ENCODE assay signal across 9 cellular contexts in the genomic region with DNA sequence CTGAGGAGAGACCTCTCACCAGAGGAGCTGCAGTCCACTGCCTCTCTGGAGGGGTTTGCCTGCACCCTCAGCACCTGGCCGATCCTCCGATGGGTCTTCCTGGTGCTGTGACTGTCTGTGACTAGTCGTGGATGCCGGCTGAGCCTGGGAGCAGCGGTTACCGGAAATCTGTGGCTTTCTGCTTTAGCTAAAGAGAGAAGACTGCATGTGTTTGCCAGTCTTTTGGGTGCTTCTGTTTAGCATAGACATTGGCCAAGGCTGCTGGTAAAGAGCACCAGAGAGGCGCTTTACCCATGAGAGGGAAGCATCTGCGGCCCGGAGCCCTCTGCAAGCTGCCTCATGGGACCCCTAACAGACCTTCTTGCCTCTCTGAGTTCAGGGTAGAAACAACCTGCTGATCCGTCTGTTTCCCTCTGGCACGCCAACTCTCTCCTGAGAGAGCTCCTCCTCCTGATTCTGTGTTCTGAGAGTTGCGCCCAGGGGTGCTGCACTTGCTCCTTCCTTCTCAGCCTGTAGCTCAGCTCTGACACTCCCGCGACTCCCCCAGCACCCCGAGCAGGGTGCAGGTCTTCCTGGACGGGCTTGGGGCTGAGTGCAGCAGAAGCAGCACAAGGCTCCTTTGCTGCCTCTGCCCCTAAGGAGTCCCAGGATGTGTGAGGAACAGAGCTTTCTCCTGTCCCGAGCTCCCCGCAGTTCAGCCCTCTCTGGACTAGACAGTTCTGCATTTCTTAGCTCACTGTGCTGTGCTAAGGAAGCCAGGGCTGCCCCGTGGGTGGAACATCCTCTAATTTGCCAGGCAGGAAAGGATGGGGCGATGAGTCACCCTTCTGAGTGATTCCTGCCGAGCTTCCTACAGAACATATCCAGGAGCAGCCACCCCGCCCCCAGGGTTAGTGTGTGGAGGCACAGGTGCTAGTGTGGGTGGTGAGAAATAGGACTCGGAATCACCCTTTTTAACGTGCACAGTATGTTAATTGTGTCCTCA.
DNase-seq lines count a peak whose midpoint lies in the region; ATAC-seq and TF ChIP-seq lines count a peak whose summit lies in the region.
"Had no signal": no experiment of that assay in that cellular context is flagged by ENCODE, and none has a peak within 500 bp of the region (broad histone marks: within the 10 kb centered on the region; RNA-seq: fewer than 3 reads in every experiment).

No MANE protein-coding gene starts in this region.

- H3K9ac ChIP-seq in MM.1S (ENCODE audit: low read length), result peak overlapping the region; percentile 33
- no peak overlapping the region for H3K9ac ChIP-seq in parathyroid adenoma
- H3K9ac ChIP-seq: KMS-11 had no signal

- no peaks in the 10 kb centered on the region for H3K9me2 ChIP-seq in MM.1S (replicated peaks; ENCODE audit: insufficient read depth, low read length)

- peaks cover 47% of the 10 kb centered on the region for H3K4me1 Mint-ChIP-seq in CD14-positive monocyte
- H3K4me1 Mint-ChIP-seq in activated T-helper 17 cell treated with anti-CD3 and anti-CD28 coated beads, Interleukin-2, amount 50 U/mL, for 72 hours, result peaks cover 13% of the 10 kb centered on the region

- peaks cover 16% of the 10 kb centered on the region for H3F3A ChIP-seq in MM.1S (ENCODE audit: insufficient read depth, low read length)

- TF ChIP-seq CTCF in CD14-positive monocyte (IDR thresholded peaks at IDR 0.05) (no peak), MM.1S (IDR thresholded peaks at IDR 0.05; ENCODE audit: low read length) (no peak), parathyroid adenoma (IDR thresholded peaks at IDR 0.05) (no peak), GM10248 (IDR thresholded peaks at IDR 0.05; ENCODE audit: control extremely low read depth, extremely low read depth, low read depth, missing control alignments) (no peak)

- POLR2A ChIA-PET in GM10248 (lab: Yijun Ruan, JAX), result no interaction called here

- H3K36me3 Mint-ChIP-seq in CD14-positive monocyte, result no peaks in the 10 kb centered on the region
- H3K36me3 Mint-ChIP-seq in activated T-helper 17 cell treated with anti-CD3 and anti-CD28 coated beads, Interleukin-2, amount 50 U/mL, for 72 hours (ENCODE audit: low read depth), result no peaks in the 10 kb centered on the region

- peak overlapping the region; percentile 65 for H3K4me2 ChIP-seq in MM.1S (ENCODE audit: low read depth, low read length)
- H3K4me2 ChIP-seq in parathyroid adenoma (ENCODE audit: low read length), result peak overlapping the region; percentile 19
- H3K4me2 ChIP-seq: KMS-11 had no signal

- peak overlapping the region in 6 of 7 donors; percentile 6 to 69 (median 58) for H3K27ac Mint-ChIP-seq in CD14-positive monocyte
- H3K27ac Mint-ChIP-seq in activated T-helper 17 cell treated with anti-CD3 and anti-CD28 coated beads, Interleukin-2, amount 50 U/mL, for 72 hours, result no peak overlapping the region

- ATAC-seq in GM21528 (IDR thresholded peaks at IDR 0.05; ENCODE audit: low FRiP score, unreplicated experiment) (peak; percentile 47), HG03095 (IDR thresholded peaks at IDR 0.05; ENCODE audit: unreplicated experiment) (no peak)
- ATAC-seq in activated T-helper 17 cell treated with anti-CD3 and anti-CD28 coated beads, Interleukin-2, amount 50 U/mL, for 72 hours (replicated peaks), result peak; percentile 54

- peaks cover 0 to 4% (median 0%) of the 10 kb centered on the region in 7 donors for H3K9me3 Mint-ChIP-seq in CD14-positive monocyte
- H3K9me3 Mint-ChIP-seq in activated T-helper 17 cell treated with anti-CD3 and anti-CD28 coated beads, Interleukin-2, amount 50 U/mL, for 72 hours, result no peaks in the 10 kb centered on the region

- H3K27me3 ChIP-seq in MM.1S (replicated peaks; ENCODE audit: insufficient read depth, low read length) (no peaks in the 10 kb centered on the region), parathyroid adenoma (ENCODE audit: control insufficient read depth, insufficient read depth, low read length) (no peaks in the 10 kb centered on the region)

- DNase-seq in CD14-positive monocyte (ENCODE audit: low spot score) (peak; percentile 82), MM.1S (peak; percentile 67), glomerular visceral epithelial cell (ENCODE audit: extremely low spot score) (peak; percentile 90), GM10248 (ENCODE audit: extremely low spot score) (no peak)

- no peaks in the 10 kb centered on the region for H4K20me1 ChIP-seq in MM.1S (ENCODE audit: insufficient read depth, low read length)

- H3K4me3 ChIP-seq in MM.1S (ENCODE audit: low read length) (peak overlapping the region; percentile 39), parathyroid adenoma (ENCODE audit: low read depth, low read length) (no peak overlapping the region)

- no peaks in the 10 kb centered on the region for H3K36me3 ChIP-seq in MM.1S (replicated peaks; ENCODE audit: insufficient read depth, low read length)
- no peaks in the 10 kb centered on the region for H3K36me3 ChIP-seq in parathyroid adenoma (ENCODE audit: control insufficient read depth, insufficient read depth, low read length)

- H3K4me1 ChIP-seq in MM.1S (ENCODE audit: low read length) (peaks cover 44% of the 10 kb centered on the region), parathyroid adenoma (no peaks in the 10 kb centered on the region)

- H3K27ac ChIP-seq in MM.1S (ENCODE audit: low read length) (peak overlapping the region; percentile 54; the same call in 1 of the 2 replicates), parathyroid adenoma (peak overlapping the region; percentile 68)
- H3K27ac ChIP-seq: KMS-11 had no signal

- peaks cover 33 to 44% (median 42%) of the 10 kb centered on the region in 3 donors for H3K27me3 Mint-ChIP-seq in CD14-positive monocyte (ENCODE audit: low read depth in 3 of 3)
- H3K27me3 Mint-ChIP-seq in activated T-helper 17 cell treated with anti-CD3 and anti-CD28 coated beads, Interleukin-2, amount 50 U/mL, for 72 hours, result peaks cover 18% of the 10 kb centered on the region

- CTCF ChIA-PET in GM10248 (lab: Yijun Ruan, JAX), result no interaction called here

- peak overlapping the region; percentile 13; the same call in 1 of the 2 replicates for H2AFZ ChIP-seq in MM.1S (ENCODE audit: low read length)
- no peak overlapping the region for H2AFZ ChIP-seq in parathyroid adenoma

- H3K4me3 Mint-ChIP-seq in CD14-positive monocyte, result peak overlapping the region; percentile 69 to 87
- peak overlapping the region; percentile 70 for H3K4me3 Mint-ChIP-seq in activated T-helper 17 cell treated with anti-CD3 and anti-CD28 coated beads, Interleukin-2, amount 50 U/mL, for 72 hours

- H3K79me2 ChIP-seq in MM.1S (ENCODE audit: low read length) (peaks cover 62% of the 10 kb centered on the region), parathyroid adenoma (no peaks in the 10 kb centered on the region)

- H3K9me3 ChIP-seq in MM.1S (replicated peaks; ENCODE audit: insufficient read depth, low read length) (no peaks in the 10 kb centered on the region), parathyroid adenoma (ENCODE audit: control insufficient read depth, low read length) (no peaks in the 10 kb centered on the region)

- intact Hi-C loops in CD14-positive monocyte (cut with micrococcal nuclease), result loop anchor here in 1 of 2 donors (5.0 to 10.0 kb wide), 2 partner anchors 120 to 207 kb away; partner anchors contain the start of gene SH3RF3
